Comparison of ENCODE assay signal across 8 cellular contexts in the genomic region with DNA sequence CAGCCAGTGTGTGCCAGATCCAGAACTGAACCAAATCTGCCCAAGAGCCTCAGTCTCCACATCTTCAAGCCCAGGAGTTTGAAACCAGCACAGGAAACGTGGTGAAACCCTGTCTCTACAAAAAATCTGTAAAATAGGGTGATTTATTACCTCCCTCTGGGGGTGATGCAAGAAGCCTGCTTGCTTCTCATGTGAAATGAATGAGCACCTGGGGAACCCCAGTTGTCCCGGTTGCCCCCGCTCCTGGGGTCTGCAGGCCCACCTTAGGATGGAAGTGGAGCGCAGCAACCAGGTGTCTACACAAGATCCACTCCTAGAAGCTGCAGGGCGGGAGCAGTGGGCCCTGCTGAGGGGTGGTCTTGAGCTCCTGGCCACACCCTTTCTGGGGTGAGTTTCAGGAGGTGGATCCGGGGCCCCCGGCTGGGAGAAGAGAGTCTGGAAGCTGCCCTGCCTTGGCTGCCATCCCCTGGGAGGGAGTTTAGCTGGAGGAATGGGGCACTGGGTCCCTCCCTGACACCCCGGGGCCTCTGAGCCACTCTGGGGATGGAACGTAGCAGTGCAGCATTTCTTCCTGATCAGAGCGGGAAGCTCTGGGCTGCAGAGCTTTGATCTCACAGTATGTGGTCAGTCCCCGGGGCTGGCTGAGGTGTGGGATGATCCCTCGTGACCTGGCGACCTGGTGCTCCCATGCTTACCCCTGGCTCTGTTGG.
A peak's percentile ranks its signal among the peaks of the same experiment; 100 is the strongest.
DNase-seq lines count a peak whose midpoint lies in the region; ATAC-seq and TF ChIP-seq lines count a peak whose summit lies in the region.

No MANE protein-coding gene starts in this region.

- peak overlapping the region; percentile 59 for H3K4me3 ChIP-seq in BLaER1
- H3K4me3 ChIP-seq in WERI-Rb-1 (ENCODE audit: low read depth, low read length): no peak overlapping the region

- peak overlapping the region; percentile 95 to 100 (median 99) for H3K27ac Mint-ChIP-seq in immature natural killer cell

- H3K36me3 Mint-ChIP-seq in immature natural killer cell: no peaks in the 10 kb centered on the region

- H3K27me3 ChIP-seq in BLaER1 (no peaks in the 10 kb centered on the region), WERI-Rb-1 (ENCODE audit: insufficient read depth, low read depth, severe bottlenecking) (no peaks in the 10 kb centered on the region)

- peaks cover 15% of the 10 kb centered on the region for H4K20me1 ChIP-seq in BLaER1

- no peaks in the 10 kb centered on the region for H3K9me3 Mint-ChIP-seq in immature natural killer cell

- peak overlapping the region; percentile 99 for H3K4me2 ChIP-seq in BLaER1

- H3K4me1 ChIP-seq in BLaER1: peaks cover 85% of the 10 kb centered on the region

- TF ChIP-seq CTCF in WERI-Rb-1 (IDR thresholded peaks at IDR 0.05; ENCODE audit: low read depth, low read length): no peak

- H3K9me3 ChIP-seq in BLaER1 (no peaks in the 10 kb centered on the region), WERI-Rb-1 (ENCODE audit: severe bottlenecking) (no peaks in the 10 kb centered on the region)

- peak overlapping the region; percentile 89 to 97 (median 92) for H3K4me3 Mint-ChIP-seq in immature natural killer cell

- peak overlapping the region; percentile 80 for H3K9ac ChIP-seq in BLaER1

- DNase-seq in SW480 (ENCODE audit: low spot score) (peak; percentile 47), immature natural killer cell (peak in 2 of 3 donors; percentile 24 to 26), sciatic nerve (ENCODE audit: low spot score) (no peak), A172 (ENCODE audit: low spot score) (no peak), WERI-Rb-1 (no peak), activated gamma-delta T cell (lab: John Stamatoyannopoulos, UW) (no peak)

- H3K27ac ChIP-seq in BLaER1 (peak overlapping the region; percentile 95), WERI-Rb-1 (no peak overlapping the region)

- H3K27me3 Mint-ChIP-seq in immature natural killer cell (ENCODE audit: low read depth in 3 of 3): peaks cover 5 to 8% (median 7%) of the 10 kb centered on the region in 3 donors

- ATAC-seq in GM21529 (IDR thresholded peaks at IDR 0.05; ENCODE audit: unreplicated experiment) (peak; percentile 26), sciatic nerve (no peak)

- no peaks in the 10 kb centered on the region for H3K36me3 ChIP-seq in BLaER1
- no peaks in the 10 kb centered on the region for H3K36me3 ChIP-seq in WERI-Rb-1

- intact Hi-C loops in sciatic nerve (cut with DNase I): no loop called here

- H3K4me1 Mint-ChIP-seq in immature natural killer cell: peaks cover 70 to 74% of the 10 kb centered on the region in 2 donors

Comparison
In these comparisons a context has a peak if more than half of its experiments do, and no peak if none do; other contexts are left out.
1. DNase-seq: peak in SW480 (single experiment) and immature natural killer cell (2 of 3); none in sciatic nerve (single experiment), A172 (single experiment), WERI-Rb-1 (single experiment) and activated gamma-delta T cell (single experiment).